In the genomic region with DNA sequence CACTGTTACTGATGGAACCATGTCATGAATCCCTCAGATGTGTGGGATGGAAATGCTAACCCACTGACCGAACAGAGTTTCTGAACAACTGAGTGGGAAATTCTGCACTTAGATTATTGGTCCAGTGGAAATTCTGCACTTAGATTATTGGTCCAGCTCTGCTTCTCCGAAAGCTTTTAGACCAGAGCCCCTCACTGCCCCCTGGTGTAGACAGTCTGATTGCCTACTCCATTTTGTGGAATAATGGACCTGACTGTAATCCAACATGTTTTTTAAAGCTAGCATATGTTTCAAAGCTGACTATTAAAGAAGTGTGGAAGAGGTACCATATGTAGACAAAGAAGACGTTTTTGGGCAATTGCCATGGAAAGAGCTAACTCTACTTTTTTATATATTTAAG, we compare ENCODE assay signal across 1 cellular context.
TF ChIP-seq lines count a peak whose summit lies in the region.

No MANE protein-coding gene starts in this region.

TF ChIP-seq in HCT116, 20 proteins besides CTCF, POLR2A, EP300 and RAD21:
- TF ChIP-seq SIN3A (IDR thresholded peaks at IDR 0.05; ENCODE audit: low read depth) (no peak), ZFX (IDR thresholded peaks at IDR 0.05) (no peak), EZH2 (IDR thresholded peaks at IDR 0.05) (no peak), POLR2AphosphoS5 (IDR thresholded peaks at IDR 0.05; ENCODE audit: low read depth, low read length) (no peak), YY1 (IDR thresholded peaks at IDR 0.05; ENCODE audit: extremely low read depth, insufficient replicate concordance, low read depth, low read length) (no peak), SRF (IDR thresholded peaks at IDR 0.05; ENCODE audit: low read depth) (no peak), FOSL1 (IDR thresholded peaks at IDR 0.05; ENCODE audit: low read depth) (no peak), SP1 (IDR thresholded peaks at IDR 0.05; ENCODE audit: low read depth) (no peak)
- TF ChIP-seq, protein P1, sequence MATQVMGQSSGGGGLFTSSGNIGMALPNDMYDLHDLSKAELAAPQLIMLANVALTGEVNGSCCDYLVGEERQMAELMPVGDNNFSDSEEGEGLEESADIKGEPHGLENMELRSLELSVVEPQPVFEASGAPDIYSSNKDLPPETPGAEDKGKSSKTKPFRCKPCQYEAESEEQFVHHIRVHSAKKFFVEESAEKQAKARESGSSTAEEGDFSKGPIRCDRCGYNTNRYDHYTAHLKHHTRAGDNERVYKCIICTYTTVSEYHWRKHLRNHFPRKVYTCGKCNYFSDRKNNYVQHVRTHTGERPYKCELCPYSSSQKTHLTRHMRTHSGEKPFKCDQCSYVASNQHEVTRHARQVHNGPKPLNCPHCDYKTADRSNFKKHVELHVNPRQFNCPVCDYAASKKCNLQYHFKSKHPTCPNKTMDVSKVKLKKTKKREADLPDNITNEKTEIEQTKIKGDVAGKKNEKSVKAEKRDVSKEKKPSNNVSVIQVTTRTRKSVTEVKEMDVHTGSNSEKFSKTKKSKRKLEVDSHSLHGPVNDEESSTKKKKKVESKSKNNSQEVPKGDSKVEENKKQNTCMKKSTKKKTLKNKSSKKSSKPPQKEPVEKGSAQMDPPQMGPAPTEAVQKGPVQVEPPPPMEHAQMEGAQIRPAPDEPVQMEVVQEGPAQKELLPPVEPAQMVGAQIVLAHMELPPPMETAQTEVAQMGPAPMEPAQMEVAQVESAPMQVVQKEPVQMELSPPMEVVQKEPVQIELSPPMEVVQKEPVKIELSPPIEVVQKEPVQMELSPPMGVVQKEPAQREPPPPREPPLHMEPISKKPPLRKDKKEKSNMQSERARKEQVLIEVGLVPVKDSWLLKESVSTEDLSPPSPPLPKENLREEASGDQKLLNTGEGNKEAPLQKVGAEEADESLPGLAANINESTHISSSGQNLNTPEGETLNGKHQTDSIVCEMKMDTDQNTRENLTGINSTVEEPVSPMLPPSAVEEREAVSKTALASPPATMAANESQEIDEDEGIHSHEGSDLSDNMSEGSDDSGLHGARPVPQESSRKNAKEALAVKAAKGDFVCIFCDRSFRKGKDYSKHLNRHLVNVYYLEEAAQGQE (IDR thresholded peaks at IDR 0.05; ENCODE audit: low read depth), result no peak
- TF ChIP-seq, protein P2, sequence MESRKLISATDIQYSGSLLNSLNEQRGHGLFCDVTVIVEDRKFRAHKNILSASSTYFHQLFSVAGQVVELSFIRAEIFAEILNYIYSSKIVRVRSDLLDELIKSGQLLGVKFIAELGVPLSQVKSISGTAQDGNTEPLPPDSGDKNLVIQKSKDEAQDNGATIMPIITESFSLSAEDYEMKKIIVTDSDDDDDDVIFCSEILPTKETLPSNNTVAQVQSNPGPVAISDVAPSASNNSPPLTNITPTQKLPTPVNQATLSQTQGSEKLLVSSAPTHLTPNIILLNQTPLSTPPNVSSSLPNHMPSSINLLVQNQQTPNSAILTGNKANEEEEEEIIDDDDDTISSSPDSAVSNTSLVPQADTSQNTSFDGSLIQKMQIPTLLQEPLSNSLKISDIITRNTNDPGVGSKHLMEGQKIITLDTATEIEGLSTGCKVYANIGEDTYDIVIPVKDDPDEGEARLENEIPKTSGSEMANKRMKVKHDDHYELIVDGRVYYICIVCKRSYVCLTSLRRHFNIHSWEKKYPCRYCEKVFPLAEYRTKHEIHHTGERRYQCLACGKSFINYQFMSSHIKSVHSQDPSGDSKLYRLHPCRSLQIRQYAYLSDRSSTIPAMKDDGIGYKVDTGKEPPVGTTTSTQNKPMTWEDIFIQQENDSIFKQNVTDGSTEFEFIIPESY (IDR thresholded peaks at IDR 0.05; ENCODE audit: extremely low read depth, insufficient replicate concordance, low read length), result no peak
TF ChIP-seq in HCT116: peak in this region for 0.
